ENCODE assay signal across 13 cellular contexts in genomic region chr11:35236667-35237003, GRCh38.
DNase-seq lines count a peak whose midpoint lies in the region; ATAC-seq and TF ChIP-seq lines count a peak whose summit lies in the region.
"Had no signal": no experiment of that assay in that cellular context is flagged by ENCODE, and none has a peak within 500 bp of the region (broad histone marks: within the 10 kb centered on the region; RNA-seq: fewer than 3 reads in every experiment).

No MANE protein-coding gene starts in this region.

- ATAC-seq in T-cell (replicated peaks in 1 of 4): no peak
- ATAC-seq in esophagus mucosa: peak; percentile 34
- no peak for ATAC-seq in GM18870 (IDR thresholded peaks at IDR 0.05; ENCODE audit: unreplicated experiment)

- H3K4me1 Mint-ChIP-seq in activated naive CD4-positive, alpha-beta T cell treated with anti-CD3 and anti-CD28 coated beads for 36 hours (ENCODE audit: low read depth): peaks cover 68% of the 10 kb centered on the region
- peaks cover 66 to 78% (median 69%) of the 10 kb centered on the region in 3 donors for H3K4me1 Mint-ChIP-seq in T-cell

- TF ChIP-seq EP300 in stomach (IDR thresholded peaks at IDR 0.05): no peak

- H3K4me3 ChIP-seq in stomach: no peak overlapping the region

- H3K4me1 ChIP-seq in stomach: peaks cover 6 to 45% (median 16%) of the 10 kb centered on the region in 4 donors

- H3K9me3 Mint-ChIP-seq in activated naive CD4-positive, alpha-beta T cell treated with anti-CD3 and anti-CD28 coated beads for 36 hours: peaks cover 16% of the 10 kb centered on the region
- H3K9me3 Mint-ChIP-seq in T-cell: peaks cover 9 to 26% (median 20%) of the 10 kb centered on the region in 3 donors
- H3K9me3 Mint-ChIP-seq: H9 had no signal

- H3K36me3 Mint-ChIP-seq in activated naive CD4-positive, alpha-beta T cell treated with anti-CD3 and anti-CD28 coated beads for 36 hours (ENCODE audit: low read depth): peaks cover 12% of the 10 kb centered on the region
- peaks cover 25% of the 10 kb centered on the region for H3K36me3 Mint-ChIP-seq in T-cell

- H3K36me3 ChIP-seq in stomach: peaks cover 0 to 5% (median 0%) of the 10 kb centered on the region in 4 donors
- H3K36me3 ChIP-seq: WERI-Rb-1 had no signal

- 75 to 90% (median 83%) methylated on average over 5 of the region's 5 CpGs for WGBS in stomach, 5 donors

- POLR2A ChIA-PET in T-cell (lab: Charles Lee): interaction anchor here in 1 of 2 donors (1.0 to 3.0 kb wide), 4 partner anchors 9 to 70 kb away, joined by 3 to 42 read pairs (median 6); no protein-coding TSS in a partner anchor

- TF ChIP-seq CTCF in stomach (IDR thresholded peaks at IDR 0.05): no peak

- intact Hi-C loops in activated naive CD4-positive, alpha-beta T cell treated with anti-CD3 and anti-CD28 coated beads for 36 hours (cut with micrococcal nuclease): loop anchor here (1.0 to 5.0 kb wide), 6 partner anchors 19 to 584 kb away; no protein-coding TSS in a partner anchor
- intact Hi-C loops in stomach (cut with DNase I; ENCODE audit: low total_unique reads): no loop called here

- TF ChIP-seq POLR2A in stomach (IDR thresholded peaks at IDR 0.05): no peak

- CTCF ChIA-PET in activated naive CD4-positive, alpha-beta T cell treated with anti-CD3 and anti-CD28 coated beads for 36 hours (lab: Charles Lee): interaction anchor here (0.8 to 1.9 kb wide), 10 partner anchors 9 to 235 kb away, joined by 3 to 6 read pairs (median 4); no protein-coding TSS in a partner anchor
- CTCF ChIA-PET in T-cell (lab: Charles Lee): interaction anchor here in 1 of 2 donors (0.6 to 2.8 kb wide), 8 partner anchors 9 to 988 kb away, joined by 3 to 40 read pairs (median 4); no protein-coding TSS in a partner anchor

- H3K27ac Mint-ChIP-seq in activated naive CD4-positive, alpha-beta T cell treated with anti-CD3 and anti-CD28 coated beads for 36 hours: peak overlapping the region; percentile 59
- H3K27ac Mint-ChIP-seq in T-cell: peak overlapping the region; percentile 56 to 74
- H3K27ac Mint-ChIP-seq: H9 had no signal

- DNase-seq in activated naive CD4-positive, alpha-beta T cell treated with anti-CD3 and anti-CD28 coated beads for 36 hours: peak; percentile 18
- DNase-seq in activated naive CD4-positive, alpha-beta T cell treated with Interleukin-2 at 50 U/mL for 16 hours: no peak
- DNase-seq in T-cell (no peak), stomach (no peak), SIG-M5 treated with dmso at 0.1 percent for 504 hours (lab: John Stamatoyannopoulos, UW; ENCODE audit: unreplicated experiment) (no peak), GOT3 (lab: John Stamatoyannopoulos, UW) (no peak)
- DNase-seq: H9, NCI-H526, occipital lobe, WERI-Rb-1 had no signal

- no peaks in the 10 kb centered on the region for H3K9me3 ChIP-seq in stomach

- H3K27me3 Mint-ChIP-seq in activated naive CD4-positive, alpha-beta T cell treated with anti-CD3 and anti-CD28 coated beads for 36 hours (ENCODE audit: low read depth): no peaks in the 10 kb centered on the region
- H3K27me3 Mint-ChIP-seq in T-cell: no peaks in the 10 kb centered on the region

- peak overlapping the region in 3 of 5 donors; percentile 16 to 49 (median 33) for H3K27ac ChIP-seq in stomach
- H3K27ac ChIP-seq: HL-60, WERI-Rb-1 had no signal

- no peak overlapping the region for H3K4me3 Mint-ChIP-seq in activated naive CD4-positive, alpha-beta T cell treated with anti-CD3 and anti-CD28 coated beads for 36 hours
- peak overlapping the region in 1 of 3 donors; percentile 53 for H3K4me3 Mint-ChIP-seq in T-cell
- H3K4me3 Mint-ChIP-seq: H9 had no signal

- H3K27me3 ChIP-seq in stomach: no peaks in the 10 kb centered on the region
